ENCODE assay signal across 2 cellular contexts in genomic region chr16:48374255-48374654, GRCh38.
TF ChIP-seq lines count a peak whose summit lies in the region.

No MANE protein-coding gene starts in this region.

TF ChIP-seq in HEK293, 187 proteins besides CTCF, POLR2A, EP300 and RAD21:
- TF ChIP-seq PRDM10 (tag by site-specific recombination; IDR thresholded peaks at IDR 0.05) (peak; percentile 18; the same call in 1 of the 2 replicates), ZNF473 (tag by site-specific recombination; IDR thresholded peaks at IDR 0.05) (no peak)

TF ChIP-seq in HepG2, 621 proteins besides CTCF, POLR2A, EP300 and RAD21 (continued from another document):
- TF ChIP-seq PITX1 (CRISPR knock-in tag; IDR thresholded peaks at IDR 0.05) (no peak), ZNF550 (CRISPR knock-in tag; IDR thresholded peaks at IDR 0.05; ENCODE audit: borderline replicate concordance) (no peak), ZNF138 (CRISPR knock-in tag; IDR thresholded peaks at IDR 0.05; ENCODE audit: low read depth) (no peak)
